Comparison of ENCODE assay signal across 34 cellular contexts in the genomic region with DNA sequence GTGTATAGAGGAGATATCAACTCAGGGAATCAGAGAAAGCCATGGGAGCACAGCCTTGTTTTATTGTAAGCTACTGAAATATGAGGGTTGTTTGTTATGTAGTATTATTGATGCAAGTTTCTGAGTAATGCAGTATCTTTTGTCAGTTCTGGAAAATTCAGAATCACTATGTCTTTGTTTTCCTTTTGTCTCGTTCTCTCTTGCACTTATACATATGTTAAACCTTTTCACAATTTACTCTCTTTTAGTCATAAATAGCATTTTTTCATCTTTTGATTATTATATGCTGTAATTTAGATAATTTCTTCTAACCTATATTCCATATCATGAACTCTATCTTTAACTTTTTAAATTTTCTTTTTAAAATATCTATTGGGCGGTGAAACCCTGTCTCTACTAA.
"Had no signal": no experiment of that assay in that cellular context is flagged by ENCODE, and none has a peak within 500 bp of the region (broad histone marks: within the 10 kb centered on the region; RNA-seq: fewer than 3 reads in every experiment).

No MANE protein-coding gene starts in this region.

- H3K4me3 ChIP-seq: MG63 had no signal

- H3K27me3 ChIP-seq: MG63 had no signal

- H3K9ac ChIP-seq: KMS-11 had no signal

- H3K27ac ChIP-seq: KMS-11 had no signal

- DNase-seq: Karpas-422, Kasumi-1, MG63, MM.1S, MV-4-11, NCI-H1048, NCI-H1092, NCI-H1092 treated with DMSO at 0.1 percent for 48 hours, NCI-H1105, NCI-H1105 treated with DMSO at 0.1 percent for 48 hours, NCI-H1417, NCI-H1417 treated with DMSO at 0.1 percent for 48 hours, NCI-H1436, NCI-H1436 treated with DMSO at 0.1 percent for 48 hours, NCI-H146, NCI-H1694, NCI-H1694 treated with DMSO at 0.1 percent for 48 hours, NCI-H187, NCI-H1930, NCI-H2029, NCI-H2029 treated with DMSO at 0.1 percent for 48 hours, NCI-H2081, NCI-H2081 treated with DMSO at 0.1 percent for 48 hours, NCI-H2107, NCI-H2171, NCI-H2171 treated with DMSO at 0.1 percent for 48 hours, NCI-H2227 treated with DMSO at 0.1 percent for 48 hours, NCI-H226, NCI-H345, NCI-H446, NCI-H446 treated with DMSO at 0.1 percent for 48 hours, NCI-H510A, NCI-H510A treated with DMSO at 0.1 percent for 48 hours had no signal

- H3K36me3 ChIP-seq: MG63 had no signal
